Comparison of ENCODE assay signal across 8 cellular contexts in the genomic region with DNA sequence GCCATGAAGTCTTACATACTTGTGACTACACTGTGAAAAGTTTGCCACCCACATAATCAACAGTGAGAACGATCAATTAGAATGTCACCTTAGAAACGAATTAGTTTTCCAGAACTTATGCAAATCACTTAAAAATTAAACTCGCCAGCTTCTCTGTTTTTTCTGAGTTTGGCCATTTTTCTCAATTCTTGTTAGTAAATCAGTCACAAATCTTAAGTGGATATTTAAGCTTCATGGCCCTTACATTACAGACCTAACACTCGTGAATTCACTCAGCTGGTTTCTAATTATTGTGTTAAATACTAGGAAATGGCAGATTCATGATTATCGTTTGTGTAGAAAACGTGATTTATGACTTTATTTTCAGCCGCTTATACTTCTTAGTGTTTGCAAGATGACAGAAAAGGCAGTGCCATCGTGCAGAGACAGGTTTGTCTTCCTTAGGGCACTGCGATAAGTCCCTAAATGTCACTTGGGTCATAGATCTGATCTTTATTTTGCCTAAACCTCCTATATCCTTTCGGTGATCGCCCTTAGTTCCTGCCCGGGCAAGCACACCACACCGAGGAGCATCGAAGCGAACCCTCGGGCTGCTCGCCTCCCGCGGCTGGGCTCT.
DNase-seq lines count a peak whose midpoint lies in the region; ATAC-seq and TF ChIP-seq lines count a peak whose summit lies in the region.

No MANE protein-coding gene starts in this region.

- H3K36me3 ChIP-seq in muscle layer of colon (ENCODE audit: insufficient read depth, low read length), result no peaks in the 10 kb centered on the region

- no peak for TF ChIP-seq CTCF in choroid plexus epithelial cell (conservative IDR thresholded peaks at IDR 0.05; ENCODE audit: low read depth, low read length)

- peak overlapping the region; percentile 29 for H3K27ac ChIP-seq in muscle layer of colon (ENCODE audit: low read depth, low read length)

- DNase-seq in choroid plexus epithelial cell (ENCODE audit: low read depth), result no peak
- DNase-seq in NCI-H510A treated with DMSO at 0.1 percent for 48 hours (lab: John Stamatoyannopoulos, UW), result no peak
- DNase-seq in NCI-H2081 (lab: John Stamatoyannopoulos, UW), result no peak
- DNase-seq in HPDE6-E6E7 (ENCODE audit: extremely low spot score), result no peak

- H3K27me3 ChIP-seq in muscle layer of colon (ENCODE audit: control insufficient read depth in 1 of 2, insufficient read depth in 2 of 2, low read length in 2 of 2), result no peaks in the 10 kb centered on the region

- ATAC-seq in GM18907 (IDR thresholded peaks at IDR 0.05; ENCODE audit: unreplicated experiment) (peak; percentile 61), HG03135 (IDR thresholded peaks at IDR 0.05; ENCODE audit: unreplicated experiment) (peak; percentile 37), HG03139 (IDR thresholded peaks at IDR 0.05; ENCODE audit: unreplicated experiment) (no peak)

- peak overlapping the region; percentile 56 for H3K4me3 ChIP-seq in choroid plexus epithelial cell (ENCODE audit: low read depth, low read length)
- H3K4me3 ChIP-seq in muscle layer of colon (ENCODE audit: low read depth in 1 of 2, low read length in 2 of 2), result peak overlapping the region in 1 of 2 donors; percentile 51

- peaks cover 36% of the 10 kb centered on the region for H3K4me1 ChIP-seq in muscle layer of colon (ENCODE audit: insufficient read depth, low read length)

- peak overlapping the region; percentile 28 for H3K9ac ChIP-seq in muscle layer of colon (ENCODE audit: low read length)

- H3K9me3 ChIP-seq in muscle layer of colon (ENCODE audit: low read length), result no peaks in the 10 kb centered on the region
